Comparison of ENCODE assay signal across 28 cellular contexts in the genomic region with DNA sequence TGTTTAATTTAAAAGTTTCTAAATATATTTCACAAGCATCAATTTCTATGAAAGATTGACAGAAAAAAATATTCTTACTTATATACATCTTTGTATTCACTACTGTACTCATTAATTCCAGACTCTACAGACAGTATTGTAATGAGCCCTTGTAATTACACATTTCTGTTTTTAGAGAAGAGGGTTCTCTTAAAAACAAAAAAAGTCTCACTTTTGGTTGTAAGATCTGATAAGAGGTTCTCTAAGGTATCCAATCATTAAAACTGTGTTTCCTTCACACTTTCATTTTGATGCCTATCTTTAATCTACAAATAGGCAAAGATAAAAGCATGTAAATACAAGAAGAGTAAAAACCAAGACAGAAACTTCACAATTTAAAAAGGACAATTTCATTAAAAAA.
DNase-seq lines count a peak whose midpoint lies in the region; ATAC-seq and TF ChIP-seq lines count a peak whose summit lies in the region.
"Had no signal": no experiment of that assay in that cellular context is flagged by ENCODE, and none has a peak within 500 bp of the region (broad histone marks: within the 10 kb centered on the region; RNA-seq: fewer than 3 reads in every experiment).

No MANE protein-coding gene starts in this region.

- H3K27ac ChIP-seq in CD8-positive, alpha-beta T cell (ENCODE audit: low read depth, low read length) = no peak overlapping the region
- H3K27ac ChIP-seq in naive thymus-derived CD4-positive, alpha-beta T cell (ENCODE audit: low read depth, low read length) = peak overlapping the region; percentile 35
- H3K27ac ChIP-seq in right cardiac atrium (ENCODE audit: low read length) = no peak overlapping the region
- H3K27ac ChIP-seq: BLaER1, GM23248, PC-9, SK-N-MC, tibial nerve had no signal

- intact Hi-C loops in CD8-positive, alpha-beta T cell (cut with DNase I, micrococcal nuclease) = loop anchor here in 1 of 2 experiments (5.0 kb wide), 2 partner anchors 35 kb away; no protein-coding TSS in a partner anchor
- intact Hi-C loops in naive thymus-derived CD4-positive, alpha-beta T cell (cut with micrococcal nuclease) = loop anchor here (2.0 kb wide), 2 partner anchors 14 to 62 kb away; no protein-coding TSS in a partner anchor
- intact Hi-C loops in right cardiac atrium (cut with DNase I) = no loop called here

- H3K27ac Mint-ChIP-seq in activated CD8-positive, alpha-beta memory T cell treated with anti-CD3 and anti-CD28 coated beads, Interleukin-2, amount 10 ng/mL, durations not matched to agents 7 days and 5 days = peak overlapping the region; percentile 6
- peak overlapping the region; percentile 55 for H3K27ac Mint-ChIP-seq in CD8-positive, alpha-beta T cell
- peak overlapping the region; percentile 86 for H3K27ac Mint-ChIP-seq in activated T-helper 17 cell treated with anti-CD3 and anti-CD28 coated beads, Interleukin-2, amount 50 U/mL, for 72 hours
- H3K27ac Mint-ChIP-seq in naive thymus-derived CD4-positive, alpha-beta T cell = peak overlapping the region; percentile 47 to 95 (median 72)

- no peak for TF ChIP-seq CTCF in CD8-positive, alpha-beta T cell (IDR thresholded peaks at IDR 0.05)

- H3K4me3 ChIP-seq in CD8-positive, alpha-beta T cell (ENCODE audit: low read depth, low read length) = no peak overlapping the region
- H3K4me3 ChIP-seq in naive thymus-derived CD4-positive, alpha-beta T cell (ENCODE audit: low read length) = no peak overlapping the region
- no peak overlapping the region for H3K4me3 ChIP-seq in right cardiac atrium (ENCODE audit: low read length)
- H3K4me3 ChIP-seq: BLaER1, GM23248, PC-9, SK-N-MC, tibial nerve had no signal

- no peaks in the 10 kb centered on the region for H3K9me3 Mint-ChIP-seq in activated CD8-positive, alpha-beta memory T cell treated with anti-CD3 and anti-CD28 coated beads, Interleukin-2, amount 10 ng/mL, durations not matched to agents 7 days and 5 days (ENCODE audit: low read depth)
- no peaks in the 10 kb centered on the region for H3K9me3 Mint-ChIP-seq in CD8-positive, alpha-beta T cell
- no peaks in the 10 kb centered on the region for H3K9me3 Mint-ChIP-seq in activated T-helper 17 cell treated with anti-CD3 and anti-CD28 coated beads, Interleukin-2, amount 50 U/mL, for 72 hours
- no peaks in the 10 kb centered on the region for H3K9me3 Mint-ChIP-seq in naive thymus-derived CD4-positive, alpha-beta T cell

- peaks cover 39% of the 10 kb centered on the region for H3K4me1 Mint-ChIP-seq in activated CD8-positive, alpha-beta memory T cell treated with anti-CD3 and anti-CD28 coated beads, Interleukin-2, amount 10 ng/mL, durations not matched to agents 7 days and 5 days
- H3K4me1 Mint-ChIP-seq in CD8-positive, alpha-beta T cell (ENCODE audit: low read depth) = peaks cover 62% of the 10 kb centered on the region
- peaks cover 41% of the 10 kb centered on the region for H3K4me1 Mint-ChIP-seq in activated T-helper 17 cell treated with anti-CD3 and anti-CD28 coated beads, Interleukin-2, amount 50 U/mL, for 72 hours
- peaks cover 24 to 61% (median 54%) of the 10 kb centered on the region in 7 donors for H3K4me1 Mint-ChIP-seq in naive thymus-derived CD4-positive, alpha-beta T cell

- H3K4me3 Mint-ChIP-seq in activated CD8-positive, alpha-beta memory T cell treated with anti-CD3 and anti-CD28 coated beads, Interleukin-2, amount 10 ng/mL, durations not matched to agents 7 days and 5 days = no peak overlapping the region
- no peak overlapping the region for H3K4me3 Mint-ChIP-seq in CD8-positive, alpha-beta T cell
- H3K4me3 Mint-ChIP-seq in activated T-helper 17 cell treated with anti-CD3 and anti-CD28 coated beads, Interleukin-2, amount 50 U/mL, for 72 hours = peak overlapping the region; percentile 51
- H3K4me3 Mint-ChIP-seq in naive thymus-derived CD4-positive, alpha-beta T cell = peak overlapping the region in 4 of 10 donors; percentile 2 to 49 (median 36)

- H3K36me3 ChIP-seq in CD8-positive, alpha-beta T cell (ENCODE audit: insufficient read depth, low read length) = peaks cover 31% of the 10 kb centered on the region
- H3K36me3 ChIP-seq in naive thymus-derived CD4-positive, alpha-beta T cell (ENCODE audit: control insufficient read depth in 2 of 3, insufficient read depth in 3 of 3, low read length in 3 of 3) = peaks cover 6 to 58% (median 16%) of the 10 kb centered on the region in 3 experiments

- H3K9me3 ChIP-seq in CD8-positive, alpha-beta T cell (ENCODE audit: low read length) = no peaks in the 10 kb centered on the region
- no peaks in the 10 kb centered on the region for H3K9me3 ChIP-seq in naive thymus-derived CD4-positive, alpha-beta T cell (ENCODE audit: control insufficient read depth in 2 of 3, low read length in 3 of 3)
- H3K9me3 ChIP-seq in right cardiac atrium (ENCODE audit: control insufficient read depth, low read length) = no peaks in the 10 kb centered on the region
- H3K9me3 ChIP-seq: BLaER1, tibial nerve had no signal

- no peak for DNase-seq in activated CD8-positive, alpha-beta memory T cell treated with anti-CD3 and anti-CD28 coated beads, Interleukin-2, amount 10 ng/mL, durations not matched to agents 7 days and 5 days
- DNase-seq in activated CD8-positive, alpha-beta memory T cell treated with anti-CD3 and anti-CD28 coated beads, Interleukin-2, amount 50 U/mL, for 48 hours = no peak
- DNase-seq in CD8-positive, alpha-beta T cell = no peak
- peak in 4 of 9 donors; percentile 6 to 33 (median 19) for DNase-seq in naive thymus-derived CD4-positive, alpha-beta T cell
- no peak for DNase-seq in NCI-H82 treated with DMSO at 0.1 percent for 48 hours (lab: John Stamatoyannopoulos, UW; ENCODE audit: unreplicated experiment)
- no peak for DNase-seq in right cardiac atrium
- DNase-seq in HUDEP-2 (lab: John Stamatoyannopoulos, UW; ENCODE audit: unreplicated experiment in 76 of 76) = no peak
- DNase-seq: activated CD4-positive, CD25-positive, alpha-beta regulatory T cell; caudate nucleus; dermis blood vessel endothelial cell; DMS79 treated with DMSO at 0.1 percent for 48 hours; GF-D8; GM23248; Karpas-422; kidney; left ventricle myocardium superior; NCI-H1417; NCI-H2029; NCI-H524 treated with DMSO at 0.1 percent for 48 hours; PC-9; stimulated activated CD4-positive, alpha-beta T cell treated with anti-CD3 and anti-CD28 coated beads, Interleukin-12 subunit alpha, Interleukin-12 subunit beta, amount 100 ng/mL, for 4 hours; stimulated activated CD4-positive, alpha-beta T cell treated with anti-CD3 and anti-CD28 coated beads, Interleukin-4, amount 100 ng/mL, for 1 hour had no signal

- CTCF ChIA-PET in activated CD8-positive, alpha-beta memory T cell treated with anti-CD3 and anti-CD28 coated beads, Interleukin-2, amount 10 ng/mL, durations not matched to agents 7 days and 5 days (lab: Charles Lee) = interaction anchor here (0.6 to 0.9 kb wide), 2 partner anchors 273 to 761 kb away, joined by 3 read pairs; no protein-coding TSS in a partner anchor
- CTCF ChIA-PET in CD8-positive, alpha-beta T cell (lab: Charles Lee) = no interaction called here
- CTCF ChIA-PET in naive thymus-derived CD4-positive, alpha-beta T cell (lab: Charles Lee) = interaction anchor here (0.6 to 0.8 kb wide), 2 partner anchors 50 to 547 kb away, joined by 3 read pairs; no protein-coding TSS in a partner anchor

- peaks cover 25% of the 10 kb centered on the region for H3K4me1 ChIP-seq in CD8-positive, alpha-beta T cell (ENCODE audit: insufficient read depth, low read length)
- peaks cover 17 to 22% of the 10 kb centered on the region in 2 donors for H3K4me1 ChIP-seq in naive thymus-derived CD4-positive, alpha-beta T cell (ENCODE audit: control insufficient read depth in 2 of 2, insufficient read depth in 2 of 2, low read length in 2 of 2)
- no peaks in the 10 kb centered on the region for H3K4me1 ChIP-seq in right cardiac atrium (ENCODE audit: control insufficient read depth, insufficient read depth, low read length)
- H3K4me1 ChIP-seq: tibial nerve had no signal

- no peaks in the 10 kb centered on the region for H3K27me3 Mint-ChIP-seq in activated CD8-positive, alpha-beta memory T cell treated with anti-CD3 and anti-CD28 coated beads, Interleukin-2, amount 10 ng/mL, durations not matched to agents 7 days and 5 days
- H3K27me3 Mint-ChIP-seq in CD8-positive, alpha-beta T cell (ENCODE audit: low read depth) = no peaks in the 10 kb centered on the region
- H3K27me3 Mint-ChIP-seq in activated T-helper 17 cell treated with anti-CD3 and anti-CD28 coated beads, Interleukin-2, amount 50 U/mL, for 72 hours = no peaks in the 10 kb centered on the region
- H3K27me3 Mint-ChIP-seq in naive thymus-derived CD4-positive, alpha-beta T cell = no peaks in the 10 kb centered on the region

- POLR2A ChIA-PET in CD8-positive, alpha-beta T cell (lab: Charles Lee) = interaction anchor here (1.2 kb wide), 1 partner anchor 32 kb away, joined by 3 read pairs; no protein-coding TSS in a partner anchor
- POLR2A ChIA-PET in naive thymus-derived CD4-positive, alpha-beta T cell (lab: Charles Lee) = no interaction called here

- no peaks in the 10 kb centered on the region for H3K27me3 ChIP-seq in CD8-positive, alpha-beta T cell (ENCODE audit: insufficient read depth, low read length)
- no peaks in the 10 kb centered on the region for H3K27me3 ChIP-seq in naive thymus-derived CD4-positive, alpha-beta T cell (ENCODE audit: control insufficient read depth in 2 of 2, insufficient read depth in 2 of 2, low read length in 2 of 2)
- no peaks in the 10 kb centered on the region for H3K27me3 ChIP-seq in right cardiac atrium (ENCODE audit: control insufficient read depth, insufficient read depth)
- H3K27me3 ChIP-seq: BLaER1, tibial nerve had no signal

- peak; percentile 71 for ATAC-seq in activated CD8-positive, alpha-beta memory T cell treated with anti-CD3 and anti-CD28 coated beads, Interleukin-2, amount 10 ng/mL, durations not matched to agents 7 days and 5 days
- no peak for ATAC-seq in CD8-positive, alpha-beta T cell
- peak; percentile 55 for ATAC-seq in activated T-helper 17 cell treated with anti-CD3 and anti-CD28 coated beads, Interleukin-2, amount 50 U/mL, for 72 hours (replicated peaks)
- peak; percentile 62 for ATAC-seq in naive thymus-derived CD4-positive, alpha-beta T cell
- no peak for ATAC-seq in right cardiac atrium
- ATAC-seq: HepG2, left ventricle myocardium superior, sciatic nerve had no signal

- peaks cover 53% of the 10 kb centered on the region for H3K36me3 Mint-ChIP-seq in activated CD8-positive, alpha-beta memory T cell treated with anti-CD3 and anti-CD28 coated beads, Interleukin-2, amount 10 ng/mL, durations not matched to agents 7 days and 5 days
- peaks cover 82% of the 10 kb centered on the region for H3K36me3 Mint-ChIP-seq in CD8-positive, alpha-beta T cell
- H3K36me3 Mint-ChIP-seq in activated T-helper 17 cell treated with anti-CD3 and anti-CD28 coated beads, Interleukin-2, amount 50 U/mL, for 72 hours (ENCODE audit: low read depth) = peaks cover 89% of the 10 kb centered on the region
- H3K36me3 Mint-ChIP-seq in naive thymus-derived CD4-positive, alpha-beta T cell = peaks cover 33 to 66% (median 47%) of the 10 kb centered on the region in 5 donors

Comparison
In these comparisons a context has a peak if more than half of its experiments do, and no peak if none do; other contexts are left out.
1. ATAC-seq: peak in activated CD8-positive, alpha-beta memory T cell treated with anti-CD3 and anti-CD28 coated beads, Interleukin-2, amount 10 ng/mL, durations not matched to agents 7 days and 5 days (single experiment), activated T-helper 17 cell treated with anti-CD3 and anti-CD28 coated beads, Interleukin-2, amount 50 U/mL, for 72 hours (single experiment) and naive thymus-derived CD4-positive, alpha-beta T cell (single experiment); none in CD8-positive, alpha-beta T cell (single experiment) and right cardiac atrium (0 of 2).
2. H3K27ac Mint-ChIP-seq: peak in every context shown above with its lines; median percentile 86 in activated T-helper 17 cell treated with anti-CD3 and anti-CD28 coated beads, Interleukin-2, amount 50 U/mL, for 72 hours; 72 in naive thymus-derived CD4-positive, alpha-beta T cell; 55 in CD8-positive, alpha-beta T cell; 6 in activated CD8-positive, alpha-beta memory T cell treated with anti-CD3 and anti-CD28 coated beads, Interleukin-2, amount 10 ng/mL, durations not matched to agents 7 days and 5 days.
3. intact Hi-C loops: an anchor here in naive thymus-derived CD4-positive, alpha-beta T cell (2.0 kb wide); none called in right cardiac atrium.